In genomic region chr15:28020644-28021043, GRCh38 we compare ENCODE assay signal across 16 cellular contexts.
"Had no signal": no experiment of that assay in that cellular context is flagged by ENCODE, and none has a peak within 500 bp of the region (broad histone marks: within the 10 kb centered on the region; RNA-seq: fewer than 3 reads in every experiment).

No MANE protein-coding gene starts in this region.

- H3K4me1 ChIP-seq: foreskin keratinocyte, heart left ventricle, right lobe of liver had no signal

- H3K27ac ChIP-seq: foreskin keratinocyte, heart left ventricle, right lobe of liver, thoracic aorta had no signal

- H3K9me3 ChIP-seq: heart left ventricle, right lobe of liver, thoracic aorta had no signal

- H3K4me3 ChIP-seq: heart left ventricle, right lobe of liver, thoracic aorta had no signal

- DNase-seq: activated CD4-positive, alpha-beta T cell treated with anti-CD3 and anti-CD28 coated beads, Interleukin-2, amount 10 ng/mL, durations not matched to agents 7 days and 5 days; activated CD4-positive, CD25-positive, alpha-beta regulatory T cell treated with anti-CD3 and anti-CD28 coated beads, Interleukin-2, amount 50 U/mL, for 72 hours; activated CD8-positive, alpha-beta T cell treated with anti-CD3 and anti-CD28 coated beads for 36 hours; activated T-cell treated with anti-CD3 and anti-CD28 coated beads, Interleukin-2, amount 50 U/mL, for 4 hours; cerebellar nuclear complex; cortex of kidney; endodermal cell; foreskin keratinocyte; heart left ventricle; midbrain; naive thymus-derived CD4-positive, alpha-beta T cell; right lobe of liver; stimulated activated CD4-positive, alpha-beta T cell treated with anti-CD3 and anti-CD28 coated beads, Interleukin-4, amount 100 ng/mL, for 1 hour; T-helper 17 cell; T1000 had no signal

- H3K36me3 ChIP-seq: heart left ventricle, right lobe of liver, thoracic aorta had no signal

- H3K27me3 ChIP-seq: foreskin keratinocyte, heart left ventricle, right lobe of liver had no signal
